ENCODE assay signal across 9 cellular contexts in genomic region chr17:49576906-49577650, GRCh38. TPM values are rescaled to one million over a fixed set of nuclear protein-coding genes. Genes with fewer than 3 reads are reported as not detected.
A peak's percentile ranks its signal among the peaks of the same experiment; 100 is the strongest.
DNase-seq lines count a peak whose midpoint lies in the region; ATAC-seq and TF ChIP-seq lines count a peak whose summit lies in the region.
"Had no signal": no experiment of that assay in that cellular context is flagged by ENCODE, and none has a peak within 500 bp of the region (broad histone marks: within the 10 kb centered on the region; RNA-seq: fewer than 3 reads in every experiment).

No MANE protein-coding gene starts in this region.

- peaks cover 12% of the 10 kb centered on the region for H3K4me1 ChIP-seq in OCI-LY3 (ENCODE audit: low read length)
- no peaks in the 10 kb centered on the region for H3K4me1 ChIP-seq in foreskin keratinocyte

- POLR2A ChIA-PET in AG04450 (lab: Yijun Ruan, JAX): no interaction called here

- DNase-seq in AG04450 (ENCODE audit: low read depth, low spot score) (no peak), endothelial cell (ENCODE audit: low spot score) (no peak), epidermal melanocyte (ENCODE audit: insufficient read length, low spot score) (no peak), HuH-7.5 (ENCODE audit: low spot score) (no peak), AG08395 (ENCODE audit: low spot score) (no peak), foreskin keratinocyte (no peak)
- no peak for DNase-seq in natural killer cell treated with Interleukin-12 subunit alpha and Interleukin-12 subunit beta and Interleukin-15 and Interleukin-18, amount 100 ng/mL, for 72 hours (ENCODE audit: low spot score)

- TF ChIP-seq CTCF in AG04450 (IDR thresholded peaks at IDR 0.05; ENCODE audit: low read depth, low read length): no peak
- TF ChIP-seq CTCF in OCI-LY3 (IDR thresholded peaks at IDR 0.05; ENCODE audit: low read depth, low read length): no peak
- TF ChIP-seq CTCF in endothelial cell (IDR thresholded peaks at IDR 0.05; ENCODE audit: unreplicated experiment): no peak
- TF ChIP-seq CTCF in foreskin keratinocyte (conservative IDR thresholded peaks at IDR 0.05): no peak

- no peak overlapping the region for H3K27ac ChIP-seq in AG04450 (ENCODE audit: low read depth, low read length)
- no peak overlapping the region for H3K27ac ChIP-seq in OCI-LY3 (ENCODE audit: low read length)
- no peak overlapping the region for H3K27ac ChIP-seq in foreskin keratinocyte
- H3K27ac ChIP-seq: HL-60 had no signal

- H3K36me3 ChIP-seq in OCI-LY3 (replicated peaks; ENCODE audit: low read depth, low read length): no peaks in the 10 kb centered on the region

- H3K9me3 Mint-ChIP-seq in endothelial cell (ENCODE audit: unreplicated experiment): no peaks in the 10 kb centered on the region
- no peaks in the 10 kb centered on the region for H3K9me3 Mint-ChIP-seq in natural killer cell treated with Interleukin-12 subunit alpha and Interleukin-12 subunit beta and Interleukin-15 and Interleukin-18, amount 100 ng/mL, for 72 hours

- no peaks in the 10 kb centered on the region; the same call in 1 of the 2 replicates for H3K9me3 ChIP-seq in AG04450 (ENCODE audit: control insufficient read depth, insufficient read depth, low read length)
- H3K9me3 ChIP-seq in OCI-LY3 (ENCODE audit: insufficient read depth, low read length): no peaks in the 10 kb centered on the region

- H3K27me3 Mint-ChIP-seq in endothelial cell (ENCODE audit: unreplicated experiment): peaks cover 20% of the 10 kb centered on the region
- peaks cover 30 to 31% of the 10 kb centered on the region in 2 donors for H3K27me3 Mint-ChIP-seq in natural killer cell treated with Interleukin-12 subunit alpha and Interleukin-12 subunit beta and Interleukin-15 and Interleukin-18, amount 100 ng/mL, for 72 hours

- H4K20me1 ChIP-seq in OCI-LY3 (ENCODE audit: insufficient read depth, low read length): no peaks in the 10 kb centered on the region

- peak overlapping the region; percentile 36; the same call in 1 of the 2 replicates for H3K4me2 ChIP-seq in OCI-LY3 (ENCODE audit: low read length)

- peak overlapping the region; percentile 93 for H3K4me3 Mint-ChIP-seq in endothelial cell (ENCODE audit: unreplicated experiment)
- peak overlapping the region; percentile 20 for H3K4me3 Mint-ChIP-seq in natural killer cell treated with Interleukin-12 subunit alpha and Interleukin-12 subunit beta and Interleukin-15 and Interleukin-18, amount 100 ng/mL, for 72 hours

- no peak for ATAC-seq in natural killer cell treated with Interleukin-12 subunit alpha and Interleukin-12 subunit beta and Interleukin-15 and Interleukin-18, amount 100 ng/mL, for 72 hours
- ATAC-seq in foreskin keratinocyte: no peak

- H2AFZ ChIP-seq in OCI-LY3 (ENCODE audit: low read depth, low read length): no peak overlapping the region

- H3K27ac Mint-ChIP-seq in endothelial cell (ENCODE audit: unreplicated experiment): no peak overlapping the region
- H3K27ac Mint-ChIP-seq in natural killer cell treated with Interleukin-12 subunit alpha and Interleukin-12 subunit beta and Interleukin-15 and Interleukin-18, amount 100 ng/mL, for 72 hours: no peak overlapping the region

- H3K4me3 ChIP-seq in AG04450 (ENCODE audit: low read depth, low read length) (peak overlapping the region; percentile 66), OCI-LY3 (ENCODE audit: low read length) (no peak overlapping the region)

- peaks cover 25% of the 10 kb centered on the region for H3K27me3 ChIP-seq in AG04450 (ENCODE audit: control insufficient read depth, insufficient read depth, low read length)
- H3K27me3 ChIP-seq in OCI-LY3 (ENCODE audit: low read depth, low read length): peaks cover 11% of the 10 kb centered on the region; the same call in 1 of the 2 replicates
- H3K27me3 ChIP-seq in foreskin keratinocyte: peaks cover 26% of the 10 kb centered on the region

- no peaks in the 10 kb centered on the region for H3K79me2 ChIP-seq in OCI-LY3 (ENCODE audit: low read length)

- no peaks in the 10 kb centered on the region for H3K36me3 Mint-ChIP-seq in endothelial cell (ENCODE audit: low read depth, unreplicated experiment)
- no peaks in the 10 kb centered on the region for H3K36me3 Mint-ChIP-seq in natural killer cell treated with Interleukin-12 subunit alpha and Interleukin-12 subunit beta and Interleukin-15 and Interleukin-18, amount 100 ng/mL, for 72 hours

- peaks cover 16% of the 10 kb centered on the region for H3K4me1 Mint-ChIP-seq in endothelial cell (ENCODE audit: unreplicated experiment)
- no peaks in the 10 kb centered on the region for H3K4me1 Mint-ChIP-seq in natural killer cell treated with Interleukin-12 subunit alpha and Interleukin-12 subunit beta and Interleukin-15 and Interleukin-18, amount 100 ng/mL, for 72 hours (ENCODE audit: low read depth in 2 of 2)

- CTCF ChIA-PET in AG04450 (lab: Charles Lee): interaction anchor here (1.2 kb wide), 1 partner anchor 11 kb away, joined by 3 read pairs; no protein-coding TSS in a partner anchor

- no peak overlapping the region for H3K9ac ChIP-seq in OCI-LY3 (ENCODE audit: low read length)

RNA-seq across cellular contexts. Expression of gene NXPH3, which starts 1.4 kb away (rescaled TPM):
- polyA plus RNA-seq in AG04450 (2011; rRNA removed): 0.20 and 0.27 TPM in 2 replicates
- 0.26 and 0.28 TPM in 2 replicates for polyA minus RNA-seq in AG04450 (2011; rRNA and poly(A)+ RNA removed)
- total RNA-seq in endothelial cell (ENCODE audit: unreplicated experiment): 6.6 TPM
- not detected for total RNA-seq in natural killer cell treated with Interleukin-12 subunit alpha and Interleukin-12 subunit beta and Interleukin-15 and Interleukin-18, amount 100 ng/mL, for 72 hours
- 1.1 and 2.0 TPM in 2 replicates for total RNA-seq in foreskin keratinocyte
- 1.4 and 2.2 TPM in 2 replicates for polyA plus RNA-seq in foreskin keratinocyte
